Comparison of ENCODE assay signal across 1 cellular context in the genomic region with DNA sequence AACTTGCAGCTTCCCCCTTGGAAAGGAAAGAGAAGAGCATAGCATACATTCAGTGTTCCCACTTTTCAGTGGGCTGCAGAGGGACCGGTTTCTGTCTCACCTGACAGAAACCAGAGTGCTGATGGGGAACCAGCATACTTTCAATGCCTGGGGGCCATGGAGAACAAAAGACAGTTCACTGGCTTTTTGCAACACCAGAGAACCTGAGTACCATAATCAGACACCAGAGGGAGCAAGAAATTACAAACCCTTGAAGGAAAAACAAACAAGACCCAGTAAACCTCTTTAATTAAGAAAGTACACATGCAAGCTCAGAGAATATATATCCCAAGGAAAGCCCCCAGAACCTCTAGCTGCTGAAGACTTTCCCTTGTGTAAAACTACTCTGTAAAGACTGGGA.
TF ChIP-seq lines count a peak whose summit lies in the region.

No MANE protein-coding gene starts in this region.

TF ChIP-seq in GM23338, 12 proteins besides CTCF, POLR2A, EP300 and RAD21 (continued from another document):
- no peak for TF ChIP-seq ZNF462 (CRISPR knock-in tag; IDR thresholded peaks at IDR 0.05)
- no peak for TF ChIP-seq STAT1 (IDR thresholded peaks at IDR 0.05; ENCODE audit: unreplicated experiment)
- TF ChIP-seq REST (IDR thresholded peaks at IDR 0.05; ENCODE audit: unreplicated experiment): no peak
- TF ChIP-seq ETS1 (IDR thresholded peaks at IDR 0.05): no peak
- TF ChIP-seq JUNB (IDR thresholded peaks at IDR 0.05; ENCODE audit: unreplicated experiment): no peak
- TF ChIP-seq POLR2AphosphoS5 (IDR thresholded peaks at IDR 0.05; ENCODE audit: low read depth): no peak
- no peak for TF ChIP-seq EZH2phosphoT487 (IDR thresholded peaks at IDR 0.05; ENCODE audit: unreplicated experiment)
